Comparison of ENCODE assay signal across 18 cellular contexts in genomic region chr3:65936908-65937638, GRCh38.
DNase-seq lines count a peak whose midpoint lies in the region; TF ChIP-seq lines count a peak whose summit lies in the region.
"Had no signal": no experiment of that assay in that cellular context is flagged by ENCODE, and none has a peak within 500 bp of the region (broad histone marks: within the 10 kb centered on the region; RNA-seq: fewer than 3 reads in every experiment).

No MANE protein-coding gene starts in this region.

- H3K18ac ChIP-seq in H9 (ENCODE audit: insufficient read length, low read depth, low read length), result no peak overlapping the region

- H3K36me3 Mint-ChIP-seq in H9 (ENCODE audit: insufficient read depth in 1 of 3, low read depth in 3 of 3), result peaks cover 4 to 9% (median 9%) of the 10 kb centered on the region in 3 experiments; a peak in 5 of 7 replicates
- H3K36me3 Mint-ChIP-seq: CD4-positive, alpha-beta memory T cell had no signal

- H2AK5ac ChIP-seq in H9 (ENCODE audit: insufficient read length, low read length), result no peak overlapping the region

- H3K79me2 ChIP-seq in H9 (ENCODE audit: insufficient read depth, low read length), result peaks cover 2% of the 10 kb centered on the region
- H3K79me2 ChIP-seq in parathyroid adenoma, result peaks cover 24% of the 10 kb centered on the region

- no peak overlapping the region for H3K4ac ChIP-seq in H9 (ENCODE audit: low read depth, low read length)

- H3K4me1 Mint-ChIP-seq in H9, result peaks cover 50 to 56% of the 10 kb centered on the region in 2 experiments
- H3K4me1 Mint-ChIP-seq: CD4-positive, alpha-beta memory T cell had no signal

- peak overlapping the region in 2 of 3 experiments; percentile 45 to 75; a peak in 5 of 7 replicates for H3K27ac Mint-ChIP-seq in H9
- H3K27ac Mint-ChIP-seq: activated T-cell treated with anti-CD3 and anti-CD28 coated beads, Interleukin-2, amount 50 U/mL, for 24 hours; CD4-positive, alpha-beta memory T cell; stimulated activated naive CD8-positive, alpha-beta T cell treated with anti-CD3 and anti-CD28 coated beads, Interleukin-15, Interleukin-2, amounts not matched to agents 100 ng/mL and 50 ng/mL, for 24 hours had no signal

- no peak overlapping the region for H2BK5ac ChIP-seq in H9 (ENCODE audit: insufficient read length, low read length)

- H3K27me3 Mint-ChIP-seq in H9 (ENCODE audit: low read depth), result no peaks in the 10 kb centered on the region
- H3K27me3 Mint-ChIP-seq: activated T-cell treated with anti-CD3 and anti-CD28 coated beads, Interleukin-2, amount 50 U/mL, for 24 hours; CD4-positive, alpha-beta memory T cell had no signal

- no peak overlapping the region for H3T11ph ChIP-seq in H9 (ENCODE audit: low read length)

- no peak overlapping the region for H2BK15ac ChIP-seq in H9 (ENCODE audit: low read depth, low read length)

- peaks cover 6 to 9% of the 10 kb centered on the region in 2 experiments for H3K9me3 Mint-ChIP-seq in H9

- H2BK12ac ChIP-seq in H9 (ENCODE audit: insufficient read length, low read depth, low read length), result no peak overlapping the region

- no peak overlapping the region for H4K5ac ChIP-seq in H9 (ENCODE audit: insufficient read length, low read depth, low read length)

- H3K4me2 ChIP-seq in H9 (ENCODE audit: insufficient read depth, insufficient read length, low read length) (no peak overlapping the region), parathyroid adenoma (ENCODE audit: low read length) (no peak overlapping the region)

- WGBS in H9 (ENCODE audit: extremely low coverage, insufficient read length, low lambda C conversion rate), result no CpG with 5 or more reads among the region's 5 CpGs
- WGBS in esophagus, 2 donors, result 54 to 58% methylated on average over 5 of the region's 5 CpGs

- H3K27ac ChIP-seq in H9 (ENCODE audit: insufficient read length, low read depth, low read length) (no peak overlapping the region), esophagus (ENCODE audit: low read depth in 2 of 2, low read length in 1 of 2) (peak overlapping the region; percentile 7 to 27), parathyroid adenoma (peak overlapping the region; percentile 13)

- H2BK20ac ChIP-seq in H9 (ENCODE audit: low read depth, low read length, poor library complexity, severe bottlenecking), result no peak overlapping the region

- no peak overlapping the region for H2BK120ac ChIP-seq in H9 (ENCODE audit: low read depth, low read length, poor library complexity, severe bottlenecking)

- H3K36me3 ChIP-seq in esophagus (ENCODE audit: control insufficient read depth in 2 of 2, insufficient read depth in 2 of 2, low read length in 1 of 2) (no peaks in the 10 kb centered on the region), parathyroid adenoma (ENCODE audit: control insufficient read depth, insufficient read depth, low read length) (no peaks in the 10 kb centered on the region)

- H3K56ac ChIP-seq in H9 (ENCODE audit: insufficient read length, low read depth, low read length), result no peak overlapping the region

- H3K4me3 Mint-ChIP-seq in H9, result peak overlapping the region in 1 of 2 experiments; percentile 21; a peak in 1 of 5 replicates
- H3K4me3 Mint-ChIP-seq: activated T-cell treated with anti-CD3 and anti-CD28 coated beads, Interleukin-2, amount 50 U/mL, for 24 hours; CD4-positive, alpha-beta memory T cell; stimulated activated naive CD8-positive, alpha-beta T cell treated with anti-CD3 and anti-CD28 coated beads, Interleukin-15, Interleukin-2, amounts not matched to agents 100 ng/mL and 50 ng/mL, for 24 hours had no signal

- peaks cover 3% of the 10 kb centered on the region for H3K79me1 ChIP-seq in H9 (ENCODE audit: insufficient read depth, low read depth, low read length, poor library complexity, severe bottlenecking)

- no peak for DNase-seq in H9
- peak; percentile 13 for DNase-seq in NK-92 (lab: John Stamatoyannopoulos, UW; ENCODE audit: unreplicated experiment)
- DNase-seq in NCI-H1417 (lab: John Stamatoyannopoulos, UW), result no peak
- DNase-seq in EL, result no peak
- DNase-seq in OCI-M2 (lab: John Stamatoyannopoulos, UW; ENCODE audit: unreplicated experiment), result no peak
- no peak for DNase-seq in NCI-H1694 (lab: John Stamatoyannopoulos, UW)
- DNase-seq: activated T-cell treated with anti-CD3 and anti-CD28 coated beads, Interleukin-2, amount 50 U/mL, for 24 hours; anterior cingulate cortex; CD4-positive, alpha-beta memory T cell; effector memory CD4-positive, alpha-beta T cell; head of caudate nucleus; mesenchymal stem cell; NCI-H1092 treated with DMSO at 0.1 percent for 48 hours; NCI-H526; stimulated activated CD4-positive, alpha-beta T cell treated with anti-CD3 and anti-CD28 coated beads, Interleukin-4, amount 100 ng/mL, for 1 hour had no signal

- no peaks in the 10 kb centered on the region for H3K9me3 ChIP-seq in H9 (ENCODE audit: control insufficient read depth, low read depth, low read length)
- H3K9me3 ChIP-seq in esophagus (ENCODE audit: control insufficient read depth in 2 of 2, insufficient read depth in 1 of 2, low read depth in 1 of 2, low read length in 1 of 2), result peaks cover 0 to 3% of the 10 kb centered on the region in 2 donors
- no peaks in the 10 kb centered on the region for H3K9me3 ChIP-seq in parathyroid adenoma (ENCODE audit: control insufficient read depth, low read length)

- H3K23ac ChIP-seq in H9 (ENCODE audit: insufficient read length, low read depth, low read length), result no peak overlapping the region

- no peak overlapping the region for H3K4me3 ChIP-seq in esophagus (ENCODE audit: low read depth in 1 of 2, low read length in 2 of 2)
- no peak overlapping the region for H3K4me3 ChIP-seq in parathyroid adenoma (ENCODE audit: low read depth, low read length)

- H3K9ac ChIP-seq in H9 (ENCODE audit: extremely low read depth, insufficient read length, low read length) (no peak overlapping the region), parathyroid adenoma (no peak overlapping the region)

- TF ChIP-seq CTCF in H9 (conservative IDR thresholded peaks at IDR 0.05) (no peak), parathyroid adenoma (IDR thresholded peaks at IDR 0.05) (no peak)

- no peaks in the 10 kb centered on the region for H3K23me2 ChIP-seq in H9 (ENCODE audit: insufficient read length, low read depth, low read length, poor library complexity, severe bottlenecking)

- H3K27me3 ChIP-seq in H9 (ENCODE audit: insufficient read depth, low read length) (no peaks in the 10 kb centered on the region), esophagus (ENCODE audit: control insufficient read depth in 1 of 2, insufficient read depth in 2 of 2, low read length in 2 of 2) (no peaks in the 10 kb centered on the region), parathyroid adenoma (ENCODE audit: control insufficient read depth, insufficient read depth, low read length) (no peaks in the 10 kb centered on the region)

- H4K8ac ChIP-seq in H9 (replicated peaks; ENCODE audit: insufficient read length, low read depth, low read length), result no peak overlapping the region

- peaks cover 2% of the 10 kb centered on the region; the same call in 1 of the 2 replicates for H3K4me1 ChIP-seq in H9 (ENCODE audit: insufficient read depth, low read length)
- H3K4me1 ChIP-seq in esophagus (ENCODE audit: control insufficient read depth in 2 of 2, insufficient read depth in 2 of 2, low read length in 1 of 2), result no peaks in the 10 kb centered on the region
- no peaks in the 10 kb centered on the region for H3K4me1 ChIP-seq in parathyroid adenoma

- no peak overlapping the region for H2AFZ ChIP-seq in H9 (ENCODE audit: low read length)
- no peak overlapping the region for H2AFZ ChIP-seq in parathyroid adenoma

- H4K20me1 ChIP-seq in H9 (ENCODE audit: control insufficient read depth, insufficient read depth, insufficient read length), result no peaks in the 10 kb centered on the region

- H4K91ac ChIP-seq in H9 (ENCODE audit: insufficient read length, low read depth, low read length), result no peak overlapping the region

- H3K14ac ChIP-seq in H9 (ENCODE audit: insufficient read depth, low read length), result no peak overlapping the region
